Comparison of ENCODE assay signal across 1 cellular context in genomic region chr2:128805918-128806317, GRCh38.
TF ChIP-seq lines count a peak whose summit lies in the region.

No MANE protein-coding gene starts in this region.

TF ChIP-seq in A549, 52 proteins besides CTCF, POLR2A, EP300 and RAD21 (continued from another document):
- TF ChIP-seq RNF2 (IDR thresholded peaks at IDR 0.05; ENCODE audit: borderline replicate concordance, low read depth) = no peak
